ENCODE assay signal across 25 cellular contexts in the genomic region with DNA sequence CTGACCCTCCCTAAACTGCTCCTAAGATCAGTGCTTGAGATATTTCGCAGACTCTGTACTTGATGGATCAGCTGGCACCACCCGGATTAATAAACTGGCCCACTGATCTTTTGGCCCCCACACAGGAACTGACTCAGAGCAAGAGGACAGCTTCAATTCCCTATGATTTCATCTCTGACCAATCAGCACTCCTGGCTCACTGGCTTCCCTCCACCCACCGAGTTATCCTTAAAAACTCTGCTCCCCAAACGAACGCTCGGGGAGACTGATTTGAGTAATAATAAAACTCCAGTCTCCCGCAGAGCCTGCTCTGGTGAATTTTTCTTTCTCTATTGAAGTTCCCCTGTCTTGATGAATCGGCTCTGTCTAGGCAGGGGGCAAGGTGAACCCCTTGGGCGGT. TPM values are rescaled to one million over a fixed set of nuclear protein-coding genes. Genes with fewer than 3 reads are reported as not detected.
DNase-seq lines count a peak whose midpoint lies in the region; ATAC-seq and TF ChIP-seq lines count a peak whose summit lies in the region.
"Had no signal": no experiment of that assay in that cellular context is flagged by ENCODE, and none has a peak within 500 bp of the region (broad histone marks: within the 10 kb centered on the region; RNA-seq: fewer than 3 reads in every experiment).

No MANE protein-coding gene starts in this region.

- H2AFZ ChIP-seq in mammary epithelial cell (ENCODE audit: low read depth, low read length) = peak overlapping the region; percentile 28

- H3K4me2 ChIP-seq in mammary epithelial cell (ENCODE audit: insufficient read depth, low read depth, low read length) = no peak overlapping the region

- DNase-seq in EH (ENCODE audit: low read depth) (peak; percentile 64), MG63 (peak; percentile 75), mammary epithelial cell (no peak), iris pigment epithelial cell (ENCODE audit: low read depth) (peak; percentile 79), endodermal cell (no peak), T-helper 1 cell (no peak)
- no peak for DNase-seq in stimulated activated naive CD8-positive, alpha-beta T cell treated with anti-CD3 and anti-CD28 coated beads, Interleukin-15, amount 100 ng/mL, for 72 hours
- DNase-seq: activated CD4-positive, alpha-beta T cell treated with anti-CD3 and anti-CD28 coated beads for 48 hours; activated naive CD4-positive, alpha-beta T cell treated with anti-CD3 and anti-CD28 coated beads for 36 hours; CD4-positive, alpha-beta T cell; DMS79; heart left ventricle; islet precursor cell; mucosa of descending colon; MV-4-11; NCI-H2029 treated with DMSO at 0.1 percent for 48 hours; NCI-H510A treated with DMSO at 0.1 percent for 48 hours; SHP77; upper lobe of right lung had no signal

- H3K9me3 ChIP-seq in MG63 (peaks cover 2% of the 10 kb centered on the region; the same call in 1 of the 2 replicates), mammary epithelial cell (replicated peaks; ENCODE audit: insufficient read depth, low read length) (no peaks in the 10 kb centered on the region), endodermal cell (ENCODE audit: control insufficient read depth, low read length) (peaks cover 8% of the 10 kb centered on the region)
- H3K9me3 ChIP-seq: heart left ventricle, mucosa of descending colon, neutrophil, upper lobe of right lung had no signal

- no peak for TF ChIP-seq CTCF in mammary epithelial cell (conservative IDR thresholded peaks at IDR 0.05 in 1 of 2, IDR thresholded peaks at IDR 0.05 in 1 of 2; ENCODE audit: extremely low read depth in 1 of 2, insufficient read depth in 1 of 2, low read depth in 1 of 2, low read length in 2 of 2)
- no peak for TF ChIP-seq CTCF in endodermal cell (conservative IDR thresholded peaks at IDR 0.05)

- H3K4me3 Mint-ChIP-seq in stimulated activated naive CD8-positive, alpha-beta T cell treated with anti-CD3 and anti-CD28 coated beads, Interleukin-15, amount 100 ng/mL, for 72 hours = no peak overlapping the region
- H3K4me3 Mint-ChIP-seq in endodermal cell = no peak overlapping the region
- H3K4me3 Mint-ChIP-seq: activated naive CD4-positive, alpha-beta T cell treated with anti-CD3 and anti-CD28 coated beads for 36 hours; CD4-positive, alpha-beta T cell; stimulated activated naive CD8-positive, alpha-beta T cell treated with anti-CD3 and anti-CD28 coated beads, Interleukin-15, Interleukin-2, amounts not matched to agents 100 ng/mL and 50 ng/mL, for 24 hours; T-helper 2 cell treated with Interferon-gamma antibody and Interleukin-4, amounts not matched to agents 5 μg/mL and 100 μg/mL, for 36 hours had no signal

- dilution Hi-C loops in mammary epithelial cell (cut with HindIII; ENCODE audit: low sequenced_read_pairs) = no loop called here

- BruUV-seq in mammary epithelial cell (replicated peaks; lab: Mats Ljungman, UMichigan) = no TSS peak

- intact Hi-C loops in mammary epithelial cell (cut with micrococcal nuclease) = no loop called here

- no peaks in the 10 kb centered on the region for H3K9me3 Mint-ChIP-seq in stimulated activated naive CD8-positive, alpha-beta T cell treated with anti-CD3 and anti-CD28 coated beads, Interleukin-15, amount 100 ng/mL, for 72 hours
- peaks cover 19% of the 10 kb centered on the region for H3K9me3 Mint-ChIP-seq in endodermal cell
- H3K9me3 Mint-ChIP-seq: activated naive CD4-positive, alpha-beta T cell treated with anti-CD3 and anti-CD28 coated beads for 36 hours; CD4-positive, alpha-beta T cell; IgD-negative memory B cell; stimulated activated naive CD8-positive, alpha-beta T cell treated with anti-CD3 and anti-CD28 coated beads, Interleukin-15, Interleukin-2, amounts not matched to agents 100 ng/mL and 50 ng/mL, for 24 hours; T-helper 2 cell treated with Interferon-gamma antibody and Interleukin-4, amounts not matched to agents 5 μg/mL and 100 μg/mL, for 36 hours had no signal

- peaks cover 6% of the 10 kb centered on the region for H3K4me1 Mint-ChIP-seq in stimulated activated naive CD8-positive, alpha-beta T cell treated with anti-CD3 and anti-CD28 coated beads, Interleukin-15, amount 100 ng/mL, for 72 hours
- peaks cover 3% of the 10 kb centered on the region for H3K4me1 Mint-ChIP-seq in endodermal cell

- no peak for ATAC-seq in stimulated activated naive CD8-positive, alpha-beta T cell treated with anti-CD3 and anti-CD28 coated beads, Interleukin-15, amount 100 ng/mL, for 72 hours
- ATAC-seq in GM18909 (IDR thresholded peaks at IDR 0.05; ENCODE audit: poor library complexity, unreplicated experiment) = no peak
- ATAC-seq: mucosa of descending colon, right cardiac atrium, upper lobe of right lung had no signal

- no peak overlapping the region for H3K9ac ChIP-seq in mammary epithelial cell (ENCODE audit: insufficient read depth, low read length)
- no peak overlapping the region for H3K9ac ChIP-seq in endodermal cell (ENCODE audit: extremely low read depth, low read length, poor library complexity, severe bottlenecking)

- no peak overlapping the region for H3K27ac Mint-ChIP-seq in stimulated activated naive CD8-positive, alpha-beta T cell treated with anti-CD3 and anti-CD28 coated beads, Interleukin-15, amount 100 ng/mL, for 72 hours
- no peak overlapping the region for H3K27ac Mint-ChIP-seq in endodermal cell
- H3K27ac Mint-ChIP-seq: activated naive CD4-positive, alpha-beta T cell treated with anti-CD3 and anti-CD28 coated beads for 36 hours; CD4-positive, alpha-beta T cell; IgD-negative memory B cell; stimulated activated naive CD8-positive, alpha-beta T cell treated with anti-CD3 and anti-CD28 coated beads, Interleukin-15, Interleukin-2, amounts not matched to agents 100 ng/mL and 50 ng/mL, for 24 hours; T-helper 2 cell treated with Interferon-gamma antibody and Interleukin-4, amounts not matched to agents 5 μg/mL and 100 μg/mL, for 36 hours had no signal

- 92% methylated on average over 9 of the region's 9 CpGs for WGBS in mammary epithelial cell (ENCODE audit: low coverage, missing lambda C conversion rate)
- 60 to 65% methylated on average over 3 to 9 of the region's 9 CpGs for WGBS in endodermal cell (ENCODE audit: insufficient coverage in 1 of 2, insufficient read length in 1 of 2), 2 experiments

- H3K27ac ChIP-seq in mammary epithelial cell (ENCODE audit: insufficient read depth, low read depth, low read length) (no peak overlapping the region), endodermal cell (ENCODE audit: low read depth, low read length) (no peak overlapping the region)
- H3K27ac ChIP-seq: heart left ventricle, neutrophil, upper lobe of right lung had no signal

- in situ Hi-C loops in mammary epithelial cell (cut with MboI; ENCODE audit: low sequenced_read_pairs in 2 of 2) = loop anchor here (25.0 kb wide), 3 partner anchors 254 to 1029 kb away; no protein-coding TSS in a partner anchor

- H3K36me3 ChIP-seq in MG63 (no peaks in the 10 kb centered on the region), mammary epithelial cell (ENCODE audit: insufficient read depth, low read length) (no peaks in the 10 kb centered on the region), endodermal cell (ENCODE audit: control insufficient read depth, insufficient read depth, low read length) (no peaks in the 10 kb centered on the region)
- H3K36me3 ChIP-seq: heart left ventricle, neutrophil, upper lobe of right lung had no signal

- H4K20me1 ChIP-seq in mammary epithelial cell (ENCODE audit: insufficient read depth, low read length) = no peaks in the 10 kb centered on the region

- H3K27me3 ChIP-seq in MG63 = no peaks in the 10 kb centered on the region
- H3K27me3 ChIP-seq in mammary epithelial cell (ENCODE audit: insufficient read depth, low read length) = no peaks in the 10 kb centered on the region
- no peaks in the 10 kb centered on the region for H3K27me3 ChIP-seq in endodermal cell (ENCODE audit: control insufficient read depth, insufficient read depth, low read length, poor library complexity, severe bottlenecking)
- H3K27me3 ChIP-seq: heart left ventricle, neutrophil, upper lobe of right lung had no signal

- H3K27me3 Mint-ChIP-seq in stimulated activated naive CD8-positive, alpha-beta T cell treated with anti-CD3 and anti-CD28 coated beads, Interleukin-15, amount 100 ng/mL, for 72 hours = no peaks in the 10 kb centered on the region
- H3K27me3 Mint-ChIP-seq in endodermal cell (ENCODE audit: insufficient read depth) = no peaks in the 10 kb centered on the region
- H3K27me3 Mint-ChIP-seq: CD4-positive, alpha-beta T cell; stimulated activated naive CD8-positive, alpha-beta T cell treated with anti-CD3 and anti-CD28 coated beads, Interleukin-15, Interleukin-2, amounts not matched to agents 100 ng/mL and 50 ng/mL, for 24 hours had no signal

- H3K4me1 ChIP-seq in mammary epithelial cell (ENCODE audit: insufficient read depth, low read length) (peaks cover 8% of the 10 kb centered on the region), endodermal cell (ENCODE audit: control insufficient read depth, insufficient read depth, low read length) (no peaks in the 10 kb centered on the region)

- CTCF ChIA-PET in mammary epithelial cell (lab: Charles Lee; ENCODE audit: low non-redundant PET) = no interaction called here

- no peak overlapping the region for H3K4me3 ChIP-seq in MG63
- H3K4me3 ChIP-seq in mammary epithelial cell (replicated peaks in 1 of 3; ENCODE audit: insufficient read depth in 1 of 3, low read depth in 2 of 3, low read length in 3 of 3) = no peak overlapping the region
- no peak overlapping the region for H3K4me3 ChIP-seq in endodermal cell (ENCODE audit: low read length)
- H3K4me3 ChIP-seq: heart left ventricle, mucosa of descending colon, upper lobe of right lung had no signal

- no peaks in the 10 kb centered on the region for H3K36me3 Mint-ChIP-seq in endodermal cell (ENCODE audit: low read depth)
- H3K36me3 Mint-ChIP-seq: IgD-negative memory B cell had no signal

- H3K79me2 ChIP-seq in mammary epithelial cell (ENCODE audit: insufficient read depth, low read length) = no peaks in the 10 kb centered on the region

RNA-seq across cellular contexts. Expression of a gene that starts 36.5 kb away (rescaled TPM):
- total RNA-seq in MG63 (2014; rRNA removed; shearing (Covaris generic); ENCODE audit: low replicate concordance) = not detected in 2 replicates
- total RNA-seq in mammary epithelial cell (under 1 TPM in 1 of 2 donors, not detected in 1; 0.17 TPM), endodermal cell (not detected)
- 0.02 TPM for polyA plus RNA-seq in mammary epithelial cell
- polyA minus RNA-seq in mammary epithelial cell = not detected
- polyA plus RNA-seq in endodermal cell (2013, experiment 1 of 2) = not detected
- not detected for polyA plus RNA-seq in endodermal cell (2013, experiment 2 of 2)
- total RNA-seq: activated naive CD4-positive, alpha-beta T cell treated with anti-CD3 and anti-CD28 coated beads for 36 hours had no signal

Comparison
In these comparisons a context has a peak if more than half of its experiments do, and no peak if none do; other contexts are left out.
1. DNase-seq: peak in EH (single experiment), MG63 (single experiment) and iris pigment epithelial cell (single experiment); none in mammary epithelial cell (single experiment), stimulated activated naive CD8-positive, alpha-beta T cell treated with anti-CD3 and anti-CD28 coated beads, Interleukin-15, amount 100 ng/mL, for 72 hours (0 of 2), endodermal cell (single experiment) and T-helper 1 cell (0 of 5).